ENCODE assay signal across 19 cellular contexts in genomic region chr4:11821774-11822430, GRCh38.
DNase-seq lines count a peak whose midpoint lies in the region; TF ChIP-seq lines count a peak whose summit lies in the region.
"Had no signal": no experiment of that assay in that cellular context is flagged by ENCODE, and none has a peak within 500 bp of the region (broad histone marks: within the 10 kb centered on the region; RNA-seq: fewer than 3 reads in every experiment).

No MANE protein-coding gene starts in this region.

- H3K4me1 Mint-ChIP-seq in H9 (peaks cover 37 to 41% of the 10 kb centered on the region in 2 experiments), brain (peaks cover 20% of the 10 kb centered on the region)
- H3K4me1 Mint-ChIP-seq: CD4-positive, alpha-beta memory T cell had no signal

- H4K91ac ChIP-seq in H9 (ENCODE audit: insufficient read length, low read depth, low read length): no peak overlapping the region

- H2BK15ac ChIP-seq in H9 (ENCODE audit: low read depth, low read length): no peak overlapping the region

- H2AK5ac ChIP-seq in H9 (ENCODE audit: insufficient read length, low read length): no peak overlapping the region

- no peaks in the 10 kb centered on the region for H3K27me3 ChIP-seq in H9 (ENCODE audit: insufficient read depth, low read length)
- no peaks in the 10 kb centered on the region for H3K27me3 ChIP-seq in iPS-20b (ENCODE audit: insufficient read depth, low read length)
- H3K27me3 ChIP-seq: BLaER1 had no signal

- H3K4me3 Mint-ChIP-seq in H9 (peak overlapping the region in 1 of 2 experiments; percentile 4; a peak in 3 of 5 replicates), brain (no peak overlapping the region)
- H3K4me3 Mint-ChIP-seq: CD4-positive, alpha-beta memory T cell; HFFc6 had no signal

- no peaks in the 10 kb centered on the region for H3K9me3 ChIP-seq in H9 (ENCODE audit: control insufficient read depth, low read depth, low read length)
- no peaks in the 10 kb centered on the region for H3K9me3 ChIP-seq in iPS-20b (ENCODE audit: insufficient read depth, low read depth, low read length)
- H3K9me3 ChIP-seq: BLaER1 had no signal

- H4K8ac ChIP-seq in H9 (replicated peaks; ENCODE audit: insufficient read length, low read depth, low read length): no peak overlapping the region

- no peak overlapping the region for H3K56ac ChIP-seq in H9 (ENCODE audit: insufficient read length, low read depth, low read length)

- H3K27ac Mint-ChIP-seq in H9 (peak overlapping the region; percentile 83 to 96 (median 93); a peak in 6 of 7 replicates), brain (peak overlapping the region in 3 of 5 experiments; percentile 9 to 22 (median 18))
- H3K27ac Mint-ChIP-seq: CD4-positive, alpha-beta memory T cell; HFFc6 had no signal

- H3K9ac ChIP-seq in H9 (ENCODE audit: extremely low read depth, insufficient read length, low read length) (no peak overlapping the region), iPS-20b (ENCODE audit: low read depth, low read length) (peak overlapping the region; percentile 45; the same call in 1 of the 2 replicates)
- H3K9ac ChIP-seq: BLaER1 had no signal

- H4K5ac ChIP-seq in H9 (ENCODE audit: insufficient read length, low read depth, low read length): no peak overlapping the region

- H3K27ac ChIP-seq in H9 (ENCODE audit: insufficient read length, low read depth, low read length) (no peak overlapping the region), iPS-20b (ENCODE audit: low read length) (peak overlapping the region; percentile 44)
- H3K27ac ChIP-seq: BLaER1, HL-60 had no signal

- no peaks in the 10 kb centered on the region for H3K23me2 ChIP-seq in H9 (ENCODE audit: insufficient read length, low read depth, low read length, poor library complexity, severe bottlenecking)

- no peaks in the 10 kb centered on the region for H3K27me3 Mint-ChIP-seq in H9 (ENCODE audit: low read depth)
- H3K27me3 Mint-ChIP-seq in brain: peaks cover 4% of the 10 kb centered on the region
- H3K27me3 Mint-ChIP-seq: CD4-positive, alpha-beta memory T cell had no signal

- H3K36me3 ChIP-seq in iPS-20b (ENCODE audit: insufficient read depth, low read depth, low read length): no peaks in the 10 kb centered on the region; the same call in 1 of the 2 replicates
- H3K36me3 ChIP-seq: BLaER1 had no signal

- no peak overlapping the region for H2BK5ac ChIP-seq in H9 (ENCODE audit: insufficient read length, low read length)

- TF ChIP-seq CTCF in H9 (conservative IDR thresholded peaks at IDR 0.05) (no peak), brain (conservative IDR thresholded peaks at IDR 0.05) (no peak)

- no peak overlapping the region for H3K4ac ChIP-seq in H9 (ENCODE audit: low read depth, low read length)

- no peaks in the 10 kb centered on the region for H3K79me2 ChIP-seq in H9 (ENCODE audit: insufficient read depth, low read length)

- WGBS in H9 (ENCODE audit: extremely low coverage, insufficient read length, low lambda C conversion rate): no CpG with 5 or more reads among the region's 2 CpGs

- no peak overlapping the region for H2BK12ac ChIP-seq in H9 (ENCODE audit: insufficient read length, low read depth, low read length)

- H3K36me3 Mint-ChIP-seq in H9 (ENCODE audit: insufficient read depth in 1 of 3, low read depth in 3 of 3): peaks cover 1 to 43% (median 10%) of the 10 kb centered on the region in 3 experiments; a peak in 5 of 7 replicates
- no peaks in the 10 kb centered on the region for H3K36me3 Mint-ChIP-seq in brain
- H3K36me3 Mint-ChIP-seq: CD4-positive, alpha-beta memory T cell had no signal

- H3K9me3 Mint-ChIP-seq in H9 (peaks cover 10 to 16% of the 10 kb centered on the region in 2 experiments; a peak in 4 of 5 replicates), brain (peaks cover 0 to 13% (median 2%) of the 10 kb centered on the region in 5 experiments)

- peak; percentile 60 for DNase-seq in H9
- DNase-seq in retina: peak; percentile 13
- DNase-seq in DMS 273 treated with DMSO at 0.1 percent for 48 hours (lab: John Stamatoyannopoulos, UW): no peak
- DNase-seq in DMS 273 (lab: John Stamatoyannopoulos, UW; ENCODE audit: unreplicated experiment): no peak
- no peak for DNase-seq in iPS-NIHi7 (ENCODE audit: extremely low spot score)
- DNase-seq: Calu3; CD4-positive, alpha-beta memory T cell; GOT3; HFFc6; NCI-H1092 treated with DMSO at 0.1 percent for 48 hours; NCI-H146; NCI-H2029 treated with DMSO at 0.1 percent for 48 hours; NCI-H510A; NCI-H774; SIG-M5 had no signal

- H2BK120ac ChIP-seq in H9 (ENCODE audit: low read depth, low read length, poor library complexity, severe bottlenecking): no peak overlapping the region

- H3T11ph ChIP-seq in H9 (ENCODE audit: low read length): no peak overlapping the region

- no peak overlapping the region for H3K23ac ChIP-seq in H9 (ENCODE audit: insufficient read length, low read depth, low read length)

- no peak overlapping the region for H2BK20ac ChIP-seq in H9 (ENCODE audit: low read depth, low read length, poor library complexity, severe bottlenecking)

- no peak overlapping the region for H2AFZ ChIP-seq in H9 (ENCODE audit: low read length)

- no peaks in the 10 kb centered on the region for H3K4me1 ChIP-seq in H9 (ENCODE audit: insufficient read depth, low read length)
- peaks cover 20% of the 10 kb centered on the region; the same call in 1 of the 2 replicates for H3K4me1 ChIP-seq in iPS-20b (ENCODE audit: insufficient read depth, low read length)
- H3K4me1 ChIP-seq: BLaER1 had no signal

- H3K14ac ChIP-seq in H9 (ENCODE audit: insufficient read depth, low read length): no peak overlapping the region

- no peak overlapping the region for H3K4me2 ChIP-seq in H9 (ENCODE audit: insufficient read depth, insufficient read length, low read length)
- H3K4me2 ChIP-seq: BLaER1 had no signal

- H3K18ac ChIP-seq in H9 (ENCODE audit: insufficient read length, low read depth, low read length): no peak overlapping the region

- H3K4me3 ChIP-seq in iPS-20b (ENCODE audit: low read length): peak overlapping the region; percentile 37
- H3K4me3 ChIP-seq: BLaER1 had no signal

- no peaks in the 10 kb centered on the region for H4K20me1 ChIP-seq in H9 (ENCODE audit: control insufficient read depth, insufficient read depth, insufficient read length)
- H4K20me1 ChIP-seq: BLaER1 had no signal

- no peaks in the 10 kb centered on the region for H3K79me1 ChIP-seq in H9 (ENCODE audit: insufficient read depth, low read depth, low read length, poor library complexity, severe bottlenecking)

Comparison
In these comparisons a context has a peak if more than half of its experiments do, and no peak if none do; other contexts are left out.
1. DNase-seq: peak in H9 (single experiment) and retina (single experiment); none in DMS 273 treated with DMSO at 0.1 percent for 48 hours (single experiment), DMS 273 (single experiment) and iPS-NIHi7 (single experiment).